ENCODE assay signal across 8 cellular contexts in the genomic region with DNA sequence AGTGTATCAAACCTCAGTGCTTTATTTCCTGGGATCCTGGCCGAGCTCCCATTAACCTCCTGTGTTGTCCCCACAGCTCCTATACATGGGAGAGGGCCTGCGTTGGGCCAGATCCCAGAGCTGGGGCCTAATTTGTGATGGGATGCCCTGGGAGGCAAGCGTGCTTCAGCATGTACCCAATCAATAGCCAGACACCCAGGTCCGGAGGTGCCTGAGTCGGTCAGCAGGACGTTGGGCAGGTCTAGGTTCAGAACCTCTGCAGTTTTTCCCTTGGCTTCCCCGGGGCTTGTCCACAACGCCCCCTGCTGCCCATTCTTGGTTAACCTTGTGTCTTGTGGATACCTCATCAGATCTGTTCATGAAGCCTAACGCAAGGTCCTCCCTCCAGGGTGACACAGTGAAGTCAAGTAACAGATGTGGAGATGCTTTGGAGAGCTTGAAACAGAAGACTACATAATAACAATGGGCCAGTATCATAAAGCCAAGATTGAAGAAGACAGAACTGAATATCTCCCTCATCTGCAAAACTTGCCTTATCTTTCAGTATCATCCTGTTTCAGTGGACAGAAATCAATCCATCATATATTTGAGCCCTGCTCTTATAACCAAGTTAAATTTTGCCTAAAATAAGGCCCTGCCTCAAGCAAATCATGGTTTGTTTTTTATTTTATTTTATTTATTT. TPM values are rescaled to one million over a fixed set of nuclear protein-coding genes. Genes with fewer than 3 reads are reported as not detected.
DNase-seq lines count a peak whose midpoint lies in the region; ATAC-seq and TF ChIP-seq lines count a peak whose summit lies in the region.
"Not testable (repeated sequence)": the region's sequence is repeated elsewhere in the genome, so short reads cannot be mapped to it uniquely, and the experiment has no call there.

No MANE protein-coding gene starts in this region.

- H3K4me3 Mint-ChIP-seq in activated T-helper 17 cell treated with anti-CD3 and anti-CD28 coated beads, Interleukin-2, amount 50 U/mL, for 72 hours, result peak overlapping the region; percentile 53
- H3K4me3 Mint-ChIP-seq in nephron, result not testable (repeated sequence)

- not testable (repeated sequence) for H3K4me2 ChIP-seq in DOHH2 (ENCODE audit: low read length)

- TF ChIP-seq CTCF in DOHH2 (IDR thresholded peaks at IDR 0.05; ENCODE audit: low read depth, low read length, poor library complexity, severe bottlenecking) (peak; percentile 74), NB4 (IDR thresholded peaks at IDR 0.05; ENCODE audit: low read depth, low read length) (peak; percentile 85), nephron (IDR thresholded peaks at IDR 0.05; ENCODE audit: unreplicated experiment in 3 of 3) (peak; percentile 47 to 64 (median 53))

- not testable (repeated sequence) for H3K9me2 ChIP-seq in DOHH2 (replicated peaks; ENCODE audit: control insufficient read depth, low read length)

- not testable (repeated sequence) for H3K4me1 ChIP-seq in DOHH2 (ENCODE audit: control insufficient read depth, low read length)
- H3K4me1 ChIP-seq in SJSA1 (replicated peaks), result peaks cover 48% of the 10 kb centered on the region

- H3K36me3 ChIP-seq in DOHH2 (ENCODE audit: control insufficient read depth, low read length); H7 (replicated peaks; ENCODE audit: control insufficient read depth, insufficient read depth, low read length); SJSA1: not testable (repeated sequence)

- not testable (repeated sequence) for H3K9me3 Mint-ChIP-seq in activated T-helper 17 cell treated with anti-CD3 and anti-CD28 coated beads, Interleukin-2, amount 50 U/mL, for 72 hours; nephron

- peak; percentile 96 for ATAC-seq in activated T-helper 17 cell treated with anti-CD3 and anti-CD28 coated beads, Interleukin-2, amount 50 U/mL, for 72 hours (replicated peaks)

- not testable (repeated sequence) for H3K9me3 ChIP-seq in DOHH2 (ENCODE audit: control insufficient read depth, insufficient read depth, low read length); SJSA1 (replicated peaks)

- DNase-seq in H7 (peak; percentile 33), NB4 (ENCODE audit: low read depth) (peak; percentile 90), SJSA1 (ENCODE audit: low read depth in 1 of 2, low spot score in 2 of 2) (peak; percentile 71 to 84), fibroblast of peridontal ligament (ENCODE audit: extremely low read depth) (peak; percentile 83)
- peak; percentile 66 to 89 (median 77) for DNase-seq in stimulated activated naive CD4-positive, alpha-beta T cell (lab: John Stamatoyannopoulos, UW)

- not testable (repeated sequence) for H3K27ac ChIP-seq in DOHH2 (ENCODE audit: low read depth, low read length); SJSA1

- not testable (repeated sequence) for H3K27me3 Mint-ChIP-seq in activated T-helper 17 cell treated with anti-CD3 and anti-CD28 coated beads, Interleukin-2, amount 50 U/mL, for 72 hours; nephron (ENCODE audit: low read depth)

- H3K27ac Mint-ChIP-seq in activated T-helper 17 cell treated with anti-CD3 and anti-CD28 coated beads, Interleukin-2, amount 50 U/mL, for 72 hours, result peak overlapping the region; percentile 6
- peak overlapping the region in 2 of 3 experiments; percentile 2 to 9 for H3K27ac Mint-ChIP-seq in nephron

- TF ChIP-seq POLR2A in NB4 (IDR thresholded peaks at IDR 0.05; ENCODE audit: extremely low read depth, insufficient read length), result not testable (repeated sequence)

- H3K27me3 ChIP-seq in DOHH2 (ENCODE audit: control insufficient read depth, low read length), result peaks cover 16% of the 10 kb centered on the region; the same call in 1 of the 2 replicates
- H3K27me3 ChIP-seq in H7 (ENCODE audit: control insufficient read depth, insufficient read depth, low read length); SJSA1 (replicated peaks): not testable (repeated sequence)

- peaks cover 14% of the 10 kb centered on the region for H3K4me1 Mint-ChIP-seq in activated T-helper 17 cell treated with anti-CD3 and anti-CD28 coated beads, Interleukin-2, amount 50 U/mL, for 72 hours
- H3K4me1 Mint-ChIP-seq in nephron, result peaks cover 30% of the 10 kb centered on the region

- H3K36me3 Mint-ChIP-seq in activated T-helper 17 cell treated with anti-CD3 and anti-CD28 coated beads, Interleukin-2, amount 50 U/mL, for 72 hours (ENCODE audit: low read depth); nephron (ENCODE audit: low read depth): not testable (repeated sequence)

- not testable (repeated sequence) for H3K4me3 ChIP-seq in DOHH2 (ENCODE audit: low read length); H7 (ENCODE audit: insufficient read depth, low read depth, low read length); NB4 (ENCODE audit: low read depth, low read length); SJSA1

- H3K79me2 ChIP-seq in DOHH2 (ENCODE audit: control insufficient read depth, low read length), result not testable (repeated sequence)

- not testable (repeated sequence) for H3F3A ChIP-seq in DOHH2 (ENCODE audit: control insufficient read depth, insufficient read depth)

- not testable (repeated sequence) for H4K20me1 ChIP-seq in DOHH2 (ENCODE audit: control insufficient read depth, insufficient read depth, low read depth, low read length)

RNA-seq across cellular contexts. Expression of a gene that starts 27.3 kb away (rescaled TPM):
- 2.8 and 3.0 TPM in 2 replicates for total RNA-seq in H7 (2014; rRNA removed; shearing (Covaris generic))
- total RNA-seq in SJSA1 (2014; rRNA removed; shearing (Covaris generic)), result 9.6 and 18.2 TPM in 2 replicates
- total RNA-seq in activated T-helper 17 cell treated with anti-CD3 and anti-CD28 coated beads, Interleukin-2, amount 50 U/mL, for 72 hours, result 10 to 100 TPM; 31.5 to 33.0 TPM

Comparison
In these comparisons a context has a peak if more than half of its experiments do, and no peak if none do; other contexts are left out.
1. DNase-seq: peak in every context shown above with its lines; median percentile 90 in NB4; 83 in fibroblast of peridontal ligament; 78 in SJSA1; 77 in stimulated activated naive CD4-positive, alpha-beta T cell; 33 in H7.